Comparison of ENCODE assay signal across 38 cellular contexts in the genomic region with DNA sequence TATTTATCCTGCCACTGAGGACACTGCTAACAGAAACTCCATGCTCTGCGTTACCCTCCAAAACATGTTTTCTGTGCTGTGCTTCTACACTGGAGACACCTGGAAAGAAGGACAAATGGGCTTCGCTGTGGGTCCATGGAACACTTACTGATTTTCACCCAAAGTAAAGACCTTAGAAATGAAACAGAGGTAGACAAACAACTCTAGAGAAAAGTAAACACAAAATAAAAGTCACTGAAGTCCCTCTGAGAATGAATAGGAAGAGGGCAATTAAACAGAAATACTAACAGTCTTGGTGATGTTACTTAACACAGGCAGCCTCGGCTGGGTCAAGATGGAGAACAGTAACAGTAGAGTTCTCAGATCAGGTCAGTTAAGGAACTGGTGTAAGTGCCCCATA.
"Had no signal": no experiment of that assay in that cellular context is flagged by ENCODE, and none has a peak within 500 bp of the region (broad histone marks: within the 10 kb centered on the region; RNA-seq: fewer than 3 reads in every experiment).

No MANE protein-coding gene starts in this region.

- H3K4me3 Mint-ChIP-seq: activated B cell treated with CpG ODN at 0.5 μM for 24 hours; activated CD4-positive, alpha-beta memory T cell treated with anti-CD3 and anti-CD28 coated beads for 36 hours; activated CD4-positive, alpha-beta T cell treated with anti-CD3 and anti-CD28 coated beads, Interleukin-2, amount 10 ng/mL, durations not matched to agents 24 days and 14 days; activated CD8-positive, alpha-beta T cell treated with anti-CD3 and anti-CD28 coated beads for 36 hours; activated naive CD4-positive, alpha-beta T cell treated with anti-CD3 and anti-CD28 coated beads, Interleukin-2, amount 10 ng/mL, durations not matched to agents 7 days and 5 days; activated naive CD4-positive, alpha-beta T cell treated with anti-CD3 and anti-CD28 coated beads, Interleukin-2, amount 50 U/mL, for 24 hours; activated naive CD8-positive, alpha-beta T cell; activated naive CD8-positive, alpha-beta T cell treated with anti-CD3 and anti-CD28 coated beads, Interleukin-2, amount 10 ng/mL, durations not matched to agents 7 days and 5 days; activated naive CD8-positive, alpha-beta T cell treated with anti-CD3 and anti-CD28 coated beads, Interleukin-2, amount 50 U/mL, for 24 hours; activated T-cell treated with anti-CD3 and anti-CD28 coated beads, Interleukin-2, amount 50 U/mL, for 4 hours; activated T-cell treated with anti-CD3 and anti-CD28 coated beads, Interleukin-2, amount 50 U/mL, for 72 hours; activated T-helper 1 cell treated with anti-CD3 and anti-CD28 coated beads, Interleukin-12 subunit alpha, Interleukin-12 subunit beta, Interleukin-2, Interleukin-4 antibody, amounts not matched to agents 30 ng/mL and 10 ng/mL and 1 ng/mL, durations not matched to agents 14 hours and 24 hours and 36 hours; brain; central memory CD8-positive, alpha-beta T cell; T-helper 1 cell treated with Interleukin-12 subunit alpha and Interleukin-12 subunit beta and Interleukin-4 antibody, amounts not matched to agents 30 μg/mL and 1 μg/mL, for 36 hours; T-helper 2 cell treated with Interferon-gamma antibody and Interleukin-4, amounts not matched to agents 5 μg/mL and 100 μg/mL, for 36 hours had no signal

- FAIRE-seq: bronchial epithelial cell, TTC549 had no signal

- H3K27ac ChIP-seq: ascending aorta, cardiac muscle cell, VCaP had no signal

- H3K4me1 Mint-ChIP-seq: activated B cell treated with CpG ODN at 0.5 μM for 24 hours; activated CD4-positive, alpha-beta T cell treated with anti-CD3 and anti-CD28 coated beads, Interleukin-2, amount 10 ng/mL, durations not matched to agents 24 days and 14 days; activated naive CD4-positive, alpha-beta T cell treated with anti-CD3 and anti-CD28 coated beads, Interleukin-2, amount 10 ng/mL, durations not matched to agents 7 days and 5 days; activated naive CD4-positive, alpha-beta T cell treated with anti-CD3 and anti-CD28 coated beads, Interleukin-2, amount 50 U/mL, for 24 hours; activated naive CD8-positive, alpha-beta T cell treated with anti-CD3 and anti-CD28 coated beads, Interleukin-2, amount 10 ng/mL, durations not matched to agents 7 days and 5 days; activated naive CD8-positive, alpha-beta T cell treated with anti-CD3 and anti-CD28 coated beads, Interleukin-2, amount 50 U/mL, for 24 hours; brain; central memory CD8-positive, alpha-beta T cell had no signal

- H3K27ac Mint-ChIP-seq: activated B cell treated with CpG ODN at 0.5 μM for 24 hours; activated CD4-positive, alpha-beta memory T cell treated with anti-CD3 and anti-CD28 coated beads for 36 hours; activated CD4-positive, alpha-beta T cell treated with anti-CD3 and anti-CD28 coated beads, Interleukin-2, amount 10 ng/mL, durations not matched to agents 24 days and 14 days; activated naive CD4-positive, alpha-beta T cell treated with anti-CD3 and anti-CD28 coated beads, Interleukin-2, amount 10 ng/mL, durations not matched to agents 7 days and 5 days; activated naive CD4-positive, alpha-beta T cell treated with anti-CD3 and anti-CD28 coated beads, Interleukin-2, amount 50 U/mL, for 24 hours; activated naive CD8-positive, alpha-beta T cell; activated naive CD8-positive, alpha-beta T cell treated with anti-CD3 and anti-CD28 coated beads, Interleukin-2, amount 10 ng/mL, durations not matched to agents 7 days and 5 days; activated naive CD8-positive, alpha-beta T cell treated with anti-CD3 and anti-CD28 coated beads, Interleukin-2, amount 50 U/mL, for 24 hours; activated T-helper 2 cell treated with anti-CD3 and anti-CD28 coated beads, Interferon-gamma antibody, Interleukin-2, Interleukin-4, amounts not matched to agents 10 μg/mL and 5 μg/mL and 100 μg/mL, durations not matched to agents 14 hours and 24 hours and 36 hours; brain; T-helper 1 cell treated with Interleukin-12 subunit alpha and Interleukin-12 subunit beta and Interleukin-4 antibody, amounts not matched to agents 30 μg/mL and 1 μg/mL, for 36 hours; T-helper 2 cell treated with Interferon-gamma antibody and Interleukin-4, amounts not matched to agents 5 μg/mL and 100 μg/mL, for 36 hours had no signal

- DNase-seq: activated B cell treated with CpG ODN at 0.5 μM for 24 hours; activated CD4-positive, alpha-beta memory T cell treated with anti-CD3 and anti-CD28 coated beads for 36 hours; activated CD4-positive, alpha-beta T cell treated with anti-CD3 and anti-CD28 coated beads for 4 hours; activated CD4-positive, alpha-beta T cell treated with anti-CD3 and anti-CD28 coated beads, Interleukin-2, amount 10 ng/mL, durations not matched to agents 24 days and 14 days; activated CD4-positive, alpha-beta T cell treated with anti-CD3 and anti-CD28 coated beads, Interleukin-2, amount 50 U/mL, for 1 hour; activated CD4-positive, alpha-beta T cell treated with anti-CD3 and anti-CD28 coated beads, Interleukin-2, amount 50 U/mL, for 4 hours; activated CD4-positive, CD25-positive, alpha-beta regulatory T cell treated with anti-CD3 and anti-CD28 coated beads, Interleukin-2, amount 50 U/mL, for 72 hours; activated CD8-positive, alpha-beta memory T cell treated with anti-CD3 and anti-CD28 coated beads, Interleukin-2, amount 50 U/mL, for 4 hours; activated CD8-positive, alpha-beta T cell treated with anti-CD3 and anti-CD28 coated beads for 36 hours; activated effector memory CD4-positive, alpha-beta T cell treated with Interleukin-2 at 50 U/mL for 16 hours; activated gamma-delta T cell; activated naive CD4-positive, alpha-beta T cell treated with anti-CD3 and anti-CD28 coated beads, Interleukin-2, amount 10 ng/mL, durations not matched to agents 7 days and 5 days; activated naive CD4-positive, alpha-beta T cell treated with Interleukin-2 at 50 U/mL for 16 hours; activated naive CD8-positive, alpha-beta T cell treated with anti-CD3 and anti-CD28 coated beads, Interleukin-2, amount 10 ng/mL, durations not matched to agents 7 days and 5 days; activated naive CD8-positive, alpha-beta T cell treated with anti-CD3 and anti-CD28 coated beads, Interleukin-2, amount 50 U/mL, for 24 hours; activated T-cell treated with anti-CD3 and anti-CD28 coated beads for 4 hours; activated T-cell treated with anti-CD3 and anti-CD28 coated beads, Interleukin-2, amount 50 U/mL, for 1 hour; activated T-cell treated with anti-CD3 and anti-CD28 coated beads, Interleukin-2, amount 50 U/mL, for 4 hours; activated T-cell treated with anti-CD3 and anti-CD28 coated beads, Interleukin-2, amount 50 U/mL, for 72 hours; amygdala; anterior cingulate cortex; caudate nucleus; T-helper 1 cell; T-helper 2 cell; T-helper 9 cell had no signal

- H3K9me3 Mint-ChIP-seq: activated B cell treated with CpG ODN at 0.5 μM for 24 hours; activated CD4-positive, alpha-beta memory T cell treated with anti-CD3 and anti-CD28 coated beads for 36 hours; activated CD4-positive, alpha-beta T cell treated with anti-CD3 and anti-CD28 coated beads, Interleukin-2, amount 10 ng/mL, durations not matched to agents 24 days and 14 days; activated CD8-positive, alpha-beta T cell treated with anti-CD3 and anti-CD28 coated beads for 36 hours; activated naive CD4-positive, alpha-beta T cell treated with anti-CD3 and anti-CD28 coated beads, Interleukin-2, amount 10 ng/mL, durations not matched to agents 7 days and 5 days; activated naive CD4-positive, alpha-beta T cell treated with anti-CD3 and anti-CD28 coated beads, Interleukin-2, amount 50 U/mL, for 24 hours; activated naive CD8-positive, alpha-beta T cell treated with anti-CD3 and anti-CD28 coated beads, Interleukin-2, amount 10 ng/mL, durations not matched to agents 7 days and 5 days; activated naive CD8-positive, alpha-beta T cell treated with anti-CD3 and anti-CD28 coated beads, Interleukin-2, amount 50 U/mL, for 24 hours; activated T-cell treated with anti-CD3 and anti-CD28 coated beads, Interleukin-2, amount 50 U/mL, for 4 hours; activated T-cell treated with anti-CD3 and anti-CD28 coated beads, Interleukin-2, amount 50 U/mL, for 72 hours; activated T-helper 1 cell treated with anti-CD3 and anti-CD28 coated beads, Interleukin-12 subunit alpha, Interleukin-12 subunit beta, Interleukin-2, Interleukin-4 antibody, amounts not matched to agents 30 ng/mL and 10 ng/mL and 1 ng/mL, durations not matched to agents 14 hours and 24 hours and 36 hours; activated T-helper 2 cell treated with anti-CD3 and anti-CD28 coated beads, Interferon-gamma antibody, Interleukin-2, Interleukin-4, amounts not matched to agents 10 μg/mL and 5 μg/mL and 100 μg/mL, durations not matched to agents 14 hours and 24 hours and 36 hours; brain; central memory CD8-positive, alpha-beta T cell; T-helper 1 cell treated with Interleukin-12 subunit alpha and Interleukin-12 subunit beta and Interleukin-4 antibody, amounts not matched to agents 30 μg/mL and 1 μg/mL, for 36 hours; T-helper 2 cell treated with Interferon-gamma antibody and Interleukin-4, amounts not matched to agents 5 μg/mL and 100 μg/mL, for 36 hours had no signal

- H3K4me1 ChIP-seq: ascending aorta had no signal

- H3K27me3 Mint-ChIP-seq: activated B cell treated with CpG ODN at 0.5 μM for 24 hours; activated CD4-positive, alpha-beta memory T cell treated with anti-CD3 and anti-CD28 coated beads for 36 hours; activated CD4-positive, alpha-beta T cell treated with anti-CD3 and anti-CD28 coated beads, Interleukin-2, amount 10 ng/mL, durations not matched to agents 24 days and 14 days; activated CD8-positive, alpha-beta T cell treated with anti-CD3 and anti-CD28 coated beads for 36 hours; activated naive CD4-positive, alpha-beta T cell treated with anti-CD3 and anti-CD28 coated beads, Interleukin-2, amount 10 ng/mL, durations not matched to agents 7 days and 5 days; activated naive CD4-positive, alpha-beta T cell treated with anti-CD3 and anti-CD28 coated beads, Interleukin-2, amount 50 U/mL, for 24 hours; activated naive CD8-positive, alpha-beta T cell; activated naive CD8-positive, alpha-beta T cell treated with anti-CD3 and anti-CD28 coated beads, Interleukin-2, amount 10 ng/mL, durations not matched to agents 7 days and 5 days; activated naive CD8-positive, alpha-beta T cell treated with anti-CD3 and anti-CD28 coated beads, Interleukin-2, amount 50 U/mL, for 24 hours; brain; central memory CD8-positive, alpha-beta T cell had no signal

- ATAC-seq: activated CD8-positive, alpha-beta T cell treated with anti-CD3 and anti-CD28 coated beads for 36 hours; activated naive CD8-positive, alpha-beta T cell treated with anti-CD3 and anti-CD28 coated beads, Interleukin-2, amount 50 U/mL, for 24 hours; activated T-cell treated with anti-CD3 and anti-CD28 coated beads, Interleukin-2, amount 50 U/mL, for 4 hours; activated T-cell treated with anti-CD3 and anti-CD28 coated beads, Interleukin-2, amount 50 U/mL, for 72 hours had no signal

- H3K36me3 ChIP-seq: cardiac muscle cell had no signal

- H3K9me3 ChIP-seq: ascending aorta had no signal

- H3K4me3 ChIP-seq: ascending aorta, cardiac muscle cell had no signal

- H3K27me3 ChIP-seq: ascending aorta, cardiac muscle cell had no signal
